Comparison of ENCODE assay signal across 26 cellular contexts in the genomic region with DNA sequence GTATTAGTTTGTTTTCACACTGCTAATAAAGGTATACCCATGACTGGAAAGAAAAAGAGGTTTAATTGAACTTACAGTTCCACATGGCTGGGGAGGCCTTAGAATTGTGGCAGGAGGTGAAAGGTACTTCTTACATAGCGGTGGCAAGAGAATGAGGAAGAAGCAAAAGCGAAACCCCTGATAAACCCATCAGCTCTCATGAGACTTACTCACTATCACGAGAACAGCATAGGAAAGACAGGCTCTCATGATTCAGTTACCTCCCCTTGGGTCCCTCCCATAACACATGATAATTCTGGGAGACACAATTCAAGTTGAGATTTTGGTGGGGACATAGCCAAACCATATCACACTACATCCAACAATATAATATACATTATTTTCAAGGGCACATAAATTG.
"Had no signal": no experiment of that assay in that cellular context is flagged by ENCODE, and none has a peak within 500 bp of the region (broad histone marks: within the 10 kb centered on the region; RNA-seq: fewer than 3 reads in every experiment).

No MANE protein-coding gene starts in this region.

- H3K27ac ChIP-seq: brain microvascular endothelial cell, coronary artery, dorsolateral prefrontal cortex, gastroesophageal sphincter, hepatocyte, left ventricle myocardium inferior, stomach, tibial artery, upper lobe of right lung had no signal

- DNase-seq: activated CD4-positive, alpha-beta memory T cell treated with anti-CD3 and anti-CD28 coated beads, Interleukin-2, amount 10 ng/mL, durations not matched to agents 7 days and 5 days; activated CD4-positive, alpha-beta T cell treated with anti-CD3 and anti-CD28 coated beads for 1 hour; activated CD4-positive, alpha-beta T cell treated with anti-CD3 and anti-CD28 coated beads, Interleukin-2, amount 10 ng/mL, durations not matched to agents 7 days and 5 days; activated gamma-delta T cell treated with Interleukin-2 at 50 U/mL for 16 hours; activated naive CD4-positive, alpha-beta T cell treated with anti-CD3 and anti-CD28 coated beads, Interleukin-2, amount 50 U/mL, for 16 hours; activated T-cell treated with anti-CD3 and anti-CD28 coated beads, Interleukin-2, amount 50 U/mL, for 4 hours; amniotic stem cell; brain microvascular endothelial cell; dorsolateral prefrontal cortex; effector memory CD8-positive, alpha-beta T cell; erythroblast; islet precursor cell; left ventricle myocardium inferior; mucosa of descending colon; posterior cingulate gyrus; right cardiac atrium; stimulated activated CD4-positive, alpha-beta T cell treated with anti-CD3 and anti-CD28 coated beads, Interleukin-15, amount 100 ng/mL, for 24 hours; stimulated activated CD4-positive, alpha-beta T cell treated with anti-CD3 and anti-CD28 coated beads, Interleukin-2, amount 100 ng/mL, for 24 hours; stimulated activated naive B cell treated with anti-CD40 and anti-IgM and Interleukin-4, amounts not matched to agents 10 μg/mL and 1 μg/mL and 100 μg/mL, for 72 hours; stomach; tibial artery; upper lobe of right lung had no signal

- H3K4me3 ChIP-seq: coronary artery, dorsolateral prefrontal cortex, gastroesophageal sphincter, hepatocyte, left ventricle myocardium inferior, lung, mucosa of descending colon, stomach, tibial artery, upper lobe of right lung had no signal

- H3K9me3 ChIP-seq: gastroesophageal sphincter, left ventricle myocardium inferior, mucosa of descending colon, stomach, tibial artery, upper lobe of right lung had no signal

- H3K36me3 ChIP-seq: brain microvascular endothelial cell, gastroesophageal sphincter, left ventricle myocardium inferior, stomach, tibial artery, upper lobe of right lung had no signal

- H3K27me3 ChIP-seq: brain microvascular endothelial cell, dorsolateral prefrontal cortex, gastroesophageal sphincter, hepatocyte, stomach, tibial artery, upper lobe of right lung had no signal

- H3K4me1 ChIP-seq: gastroesophageal sphincter, left ventricle myocardium inferior, stomach, tibial artery, upper lobe of right lung had no signal
